In the genomic region with DNA sequence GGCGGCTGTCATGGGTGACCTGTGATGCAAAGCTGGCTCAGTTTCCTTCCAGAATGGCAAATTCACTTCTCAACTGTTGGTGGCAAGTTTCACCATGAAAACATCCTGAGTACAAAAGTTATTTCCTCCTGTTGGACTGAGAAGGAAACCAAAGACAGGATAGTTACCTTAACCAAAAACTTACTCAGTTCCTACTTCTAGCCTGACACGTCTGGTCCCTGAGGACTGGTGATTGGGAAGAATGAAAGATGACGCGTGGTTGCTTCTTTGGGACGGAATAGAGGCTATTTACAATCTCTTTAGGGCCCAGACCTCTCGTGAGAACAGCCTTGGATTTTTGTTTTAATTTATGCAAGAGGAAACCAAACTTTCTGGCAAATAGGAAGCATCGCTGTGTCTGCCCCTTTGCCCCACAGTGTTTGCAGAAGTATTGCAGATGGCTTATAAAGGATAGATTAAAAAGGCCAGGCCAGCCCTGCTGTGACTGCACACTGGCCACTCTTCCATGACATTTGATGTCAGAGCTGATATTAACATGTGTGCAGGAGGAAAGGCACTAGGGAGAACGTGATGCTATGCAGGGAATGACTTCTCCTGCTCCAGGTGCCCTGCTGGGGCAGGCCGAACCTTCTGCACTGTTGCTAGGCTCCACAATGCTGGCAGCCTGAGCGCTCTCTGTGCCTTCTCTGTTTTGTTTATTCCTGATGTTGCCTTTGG, we compare ENCODE assay signal across 2 cellular contexts.
TF ChIP-seq lines count a peak whose summit lies in the region.

No MANE protein-coding gene starts in this region.

TF ChIP-seq in SK-N-SH, 30 proteins besides CTCF, POLR2A, EP300 and RAD21 (continued from another document):
- TF ChIP-seq, protein P1, sequence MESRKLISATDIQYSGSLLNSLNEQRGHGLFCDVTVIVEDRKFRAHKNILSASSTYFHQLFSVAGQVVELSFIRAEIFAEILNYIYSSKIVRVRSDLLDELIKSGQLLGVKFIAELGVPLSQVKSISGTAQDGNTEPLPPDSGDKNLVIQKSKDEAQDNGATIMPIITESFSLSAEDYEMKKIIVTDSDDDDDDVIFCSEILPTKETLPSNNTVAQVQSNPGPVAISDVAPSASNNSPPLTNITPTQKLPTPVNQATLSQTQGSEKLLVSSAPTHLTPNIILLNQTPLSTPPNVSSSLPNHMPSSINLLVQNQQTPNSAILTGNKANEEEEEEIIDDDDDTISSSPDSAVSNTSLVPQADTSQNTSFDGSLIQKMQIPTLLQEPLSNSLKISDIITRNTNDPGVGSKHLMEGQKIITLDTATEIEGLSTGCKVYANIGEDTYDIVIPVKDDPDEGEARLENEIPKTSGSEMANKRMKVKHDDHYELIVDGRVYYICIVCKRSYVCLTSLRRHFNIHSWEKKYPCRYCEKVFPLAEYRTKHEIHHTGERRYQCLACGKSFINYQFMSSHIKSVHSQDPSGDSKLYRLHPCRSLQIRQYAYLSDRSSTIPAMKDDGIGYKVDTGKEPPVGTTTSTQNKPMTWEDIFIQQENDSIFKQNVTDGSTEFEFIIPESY (IDR thresholded peaks at IDR 0.05; ENCODE audit: borderline replicate concordance, low read depth): no peak
- TF ChIP-seq SIN3A (IDR thresholded peaks at IDR 0.05; ENCODE audit: borderline replicate concordance, low read depth, low read length): no peak

TF ChIP-seq in SK-N-SH treated with all-trans-retinoic acid at 6 μM for 48 hours, 23 proteins besides CTCF, POLR2A, EP300 and RAD21 (continued from another document):
- no peak for TF ChIP-seq ESRRG (CRISPR knock-in tag; IDR thresholded peaks at IDR 0.05)
- no peak for TF ChIP-seq SNAI2 (CRISPR knock-in tag; IDR thresholded peaks at IDR 0.05)
- TF ChIP-seq ZC3H10 (CRISPR knock-in tag; IDR thresholded peaks at IDR 0.05): no peak
- no peak for TF ChIP-seq BACH2 (CRISPR knock-in tag; IDR thresholded peaks at IDR 0.05; ENCODE audit: borderline replicate concordance)
- TF ChIP-seq ZFP3 (CRISPR knock-in tag; IDR thresholded peaks at IDR 0.05): no peak
